Comparison of ENCODE assay signal across 2 cellular contexts in genomic region chr1:154657547-154657946, GRCh38.
TF ChIP-seq lines count a peak whose summit lies in the region.

No MANE protein-coding gene starts in this region.

TF ChIP-seq in H1, 55 proteins besides CTCF, POLR2A, EP300 and RAD21:
- TF ChIP-seq NRF1 (IDR thresholded peaks at IDR 0.05; ENCODE audit: low read depth, low read length) = no peak
- TF ChIP-seq SP4 (IDR thresholded peaks at IDR 0.05; ENCODE audit: low read length) = no peak
- no peak for TF ChIP-seq SAP30 (IDR thresholded peaks at IDR 0.05; ENCODE audit: insufficient read depth, insufficient replicate concordance, low read length)
- no peak for TF ChIP-seq SP1 (IDR thresholded peaks at IDR 0.05; ENCODE audit: low read depth, low read length)
- TF ChIP-seq JUND (IDR thresholded peaks at IDR 0.05; ENCODE audit: low read length) = no peak
- TF ChIP-seq SRF (IDR thresholded peaks at IDR 0.05; ENCODE audit: low read depth, low read length) = no peak
- TF ChIP-seq SIX5 (IDR thresholded peaks at IDR 0.05; ENCODE audit: low read depth, low read length) = no peak
- no peak for TF ChIP-seq FOSL1 (IDR thresholded peaks at IDR 0.05; ENCODE audit: insufficient read depth, low read depth, low read length)
- no peak for TF ChIP-seq USF2 (IDR thresholded peaks at IDR 0.05; ENCODE audit: low read length)
- TF ChIP-seq RNF2 (IDR thresholded peaks at IDR 0.05; ENCODE audit: borderline replicate concordance, low read depth, low read length, missing control alignments, poor library complexity, severe bottlenecking) = no peak
- no peak for TF ChIP-seq SIRT6 (IDR thresholded peaks at IDR 0.05; ENCODE audit: low read length)
- no peak for TF ChIP-seq ATF3 (IDR thresholded peaks at IDR 0.05; ENCODE audit: insufficient read depth, low read depth, low read length)
- TF ChIP-seq ASH2L (IDR thresholded peaks at IDR 0.05; ENCODE audit: low read length) = no peak
- no peak for TF ChIP-seq BRCA1 (IDR thresholded peaks at IDR 0.05; ENCODE audit: low read depth, low read length)
- TF ChIP-seq KDM5A (IDR thresholded peaks at IDR 0.05; ENCODE audit: low read length) = no peak
- TF ChIP-seq TBP (IDR thresholded peaks at IDR 0.05; ENCODE audit: low read depth, low read length) = no peak

TF ChIP-seq in WTC11, 78 proteins besides CTCF, POLR2A, EP300 and RAD21:
- TF ChIP-seq, protein P1, sequence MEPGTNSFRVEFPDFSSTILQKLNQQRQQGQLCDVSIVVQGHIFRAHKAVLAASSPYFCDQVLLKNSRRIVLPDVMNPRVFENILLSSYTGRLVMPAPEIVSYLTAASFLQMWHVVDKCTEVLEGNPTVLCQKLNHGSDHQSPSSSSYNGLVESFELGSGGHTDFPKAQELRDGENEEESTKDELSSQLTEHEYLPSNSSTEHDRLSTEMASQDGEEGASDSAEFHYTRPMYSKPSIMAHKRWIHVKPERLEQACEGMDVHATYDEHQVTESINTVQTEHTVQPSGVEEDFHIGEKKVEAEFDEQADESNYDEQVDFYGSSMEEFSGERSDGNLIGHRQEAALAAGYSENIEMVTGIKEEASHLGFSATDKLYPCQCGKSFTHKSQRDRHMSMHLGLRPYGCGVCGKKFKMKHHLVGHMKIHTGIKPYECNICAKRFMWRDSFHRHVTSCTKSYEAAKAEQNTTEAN (CRISPR knock-in tag; IDR thresholded peaks at IDR 0.05) = no peak
- TF ChIP-seq ZNF232 (CRISPR knock-in tag; IDR thresholded peaks at IDR 0.05) (no peak), ESRRA (CRISPR knock-in tag; IDR thresholded peaks at IDR 0.05; ENCODE audit: borderline replicate concordance) (no peak), MLX (CRISPR knock-in tag; IDR thresholded peaks at IDR 0.05) (no peak), JAZF1 (CRISPR knock-in tag; IDR thresholded peaks at IDR 0.05) (no peak), ATF1 (CRISPR knock-in tag; IDR thresholded peaks at IDR 0.05) (no peak), USF2 (CRISPR knock-in tag; IDR thresholded peaks at IDR 0.05) (no peak), IRF2 (CRISPR knock-in tag; IDR thresholded peaks at IDR 0.05; ENCODE audit: borderline replicate concordance, low read depth) (no peak)
